Comparison of ENCODE assay signal across 30 cellular contexts in genomic region chr7:74066626-74067025, GRCh38. TPM values are rescaled to one million over a fixed set of nuclear protein-coding genes. Genes with fewer than 3 reads are reported as not detected.
"Had no signal": no experiment of that assay in that cellular context is flagged by ENCODE, and none has a peak within 500 bp of the region (broad histone marks: within the 10 kb centered on the region; RNA-seq: fewer than 3 reads in every experiment).

No MANE protein-coding gene starts in this region.

- H3K36me3 ChIP-seq: gastrocnemius medialis, left lung, neutrophil, uterus had no signal

- H3K27me3 Mint-ChIP-seq: naive thymus-derived CD8-positive, alpha-beta T cell; progenitor cell of endocrine pancreas had no signal

- H3K4me3 ChIP-seq: dorsolateral prefrontal cortex, gastrocnemius medialis, heart right ventricle, left lung, pancreas, right atrium auricular region, smooth muscle cell, stomach, tibial nerve, upper lobe of right lung, uterus had no signal

- FAIRE-seq: colon, pancreas had no signal

- H3K9me3 Mint-ChIP-seq: immature natural killer cell; naive thymus-derived CD8-positive, alpha-beta T cell; nephron progenitor cell; stimulated activated effector memory CD8-positive, alpha-beta T cell treated with anti-CD3 and anti-CD28 coated beads, Interleukin-12 subunit alpha, Interleukin-12 subunit beta, amount 100 ng/mL, for 72 hours had no signal

- H3K4me3 Mint-ChIP-seq: immature natural killer cell; naive thymus-derived CD8-positive, alpha-beta T cell; nephron progenitor cell; stimulated activated effector memory CD8-positive, alpha-beta T cell treated with anti-CD3 and anti-CD28 coated beads, Interleukin-12 subunit alpha, Interleukin-12 subunit beta, amount 100 ng/mL, for 72 hours had no signal

- H3K27ac Mint-ChIP-seq: nephron progenitor cell, progenitor cell of endocrine pancreas had no signal

- H3K4me1 ChIP-seq: uterus had no signal

- H3K9me3 ChIP-seq: gastrocnemius medialis, heart right ventricle, left lung, neutrophil, pancreas, right atrium auricular region, stomach, tibial nerve, upper lobe of right lung, uterus had no signal

- H3K27ac ChIP-seq: dorsolateral prefrontal cortex, gastrocnemius medialis, heart right ventricle, left lung, neutrophil, pancreas, right atrium auricular region, tibial nerve, upper lobe of right lung, uterus had no signal

- H3K27me3 ChIP-seq: dorsolateral prefrontal cortex, gastrocnemius medialis, heart right ventricle, left lung, neutrophil, pancreas, right atrium auricular region, stomach, tibial nerve, upper lobe of right lung, uterus had no signal

- DNase-seq: cerebellar nuclear complex; dorsolateral prefrontal cortex; effector CD4-positive, alpha-beta T cell; foreskin fibroblast; gastrocnemius medialis; heart right ventricle; hippocampal formation; immature natural killer cell; islet precursor cell; mammary epithelial cell; mesendoderm; midbrain; nephron progenitor cell; stimulated activated CD4-positive, alpha-beta T cell treated with anti-CD3 and anti-CD28 coated beads, Interleukin-2, amount 100 ng/mL, for 24 hours; stimulated activated CD4-positive, alpha-beta T cell treated with anti-CD3 and anti-CD28 coated beads, Interleukin-4, amount 100 ng/mL, for 24 hours; stimulated activated naive CD4-positive, alpha-beta T cell treated with Interleukin-2 at 50 U/mL for 16 hours; upper lobe of right lung; uterus had no signal

- ATAC-seq: gastrocnemius medialis; heart right ventricle; left lung; naive thymus-derived CD8-positive, alpha-beta T cell; pancreas; sciatic nerve; stimulated activated effector memory CD8-positive, alpha-beta T cell treated with anti-CD3 and anti-CD28 coated beads, Interleukin-12 subunit alpha, Interleukin-12 subunit beta, amount 100 ng/mL, for 72 hours; upper lobe of right lung had no signal

- H3K36me3 Mint-ChIP-seq: immature natural killer cell; naive thymus-derived CD8-positive, alpha-beta T cell; stimulated activated effector memory CD8-positive, alpha-beta T cell treated with anti-CD3 and anti-CD28 coated beads, Interleukin-12 subunit alpha, Interleukin-12 subunit beta, amount 100 ng/mL, for 72 hours had no signal

RNA-seq across cellular contexts. Expression of gene ELN, which starts 38.7 kb away (rescaled TPM):
- total RNA-seq: naive thymus-derived CD8-positive, alpha-beta T cell had no signal
- polyA plus RNA-seq: immature natural killer cell; mammary epithelial cell; naive thymus-derived CD8-positive, alpha-beta T cell; smooth muscle cell had no signal
